8 cellular contexts compared by ENCODE assay signal in the genomic region with DNA sequence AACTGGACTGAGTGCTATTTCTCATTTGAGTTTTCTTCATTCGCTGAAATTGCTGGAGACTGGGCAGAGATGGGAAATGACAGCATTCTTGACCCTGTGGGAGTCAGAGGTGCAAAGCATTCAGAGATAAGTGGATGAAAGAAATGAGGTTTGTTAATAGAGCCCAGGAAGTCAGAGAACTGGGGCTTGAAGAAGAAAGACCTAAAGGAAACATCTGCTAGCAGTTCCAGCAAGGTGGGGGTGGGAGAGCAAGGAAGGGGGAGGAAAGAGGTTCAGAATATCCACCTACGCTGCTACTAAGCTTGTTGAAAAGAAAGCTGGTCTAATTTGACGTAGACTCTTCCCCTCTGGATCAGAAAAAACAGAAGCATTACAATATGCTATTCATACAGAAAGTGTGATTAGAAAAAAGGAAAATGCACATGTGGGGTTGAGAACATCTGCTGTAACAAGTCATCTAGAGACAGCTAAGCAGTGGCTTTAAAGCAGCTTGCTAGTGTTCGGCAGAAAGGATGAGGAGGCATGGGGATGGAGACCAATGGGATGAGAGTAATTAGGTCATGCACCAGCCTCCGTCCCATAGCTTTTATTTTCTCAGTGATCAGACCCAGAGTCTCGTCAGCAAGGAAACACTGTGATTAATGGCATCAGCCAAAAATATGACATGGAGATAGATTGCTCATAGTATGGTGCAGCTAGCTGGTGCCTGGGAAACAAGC. TPM values are rescaled to one million over a fixed set of nuclear protein-coding genes. Genes with fewer than 3 reads are reported as not detected.
DNase-seq lines count a peak whose midpoint lies in the region; ATAC-seq and TF ChIP-seq lines count a peak whose summit lies in the region.

No MANE protein-coding gene starts in this region.

- no peaks in the 10 kb centered on the region for H4K20me1 ChIP-seq in DND-41 (ENCODE audit: insufficient read depth, low read length)
- no peaks in the 10 kb centered on the region for H4K20me1 ChIP-seq in mammary epithelial cell (ENCODE audit: insufficient read depth, low read length)

- TF ChIP-seq CTCF in DND-41 (IDR thresholded peaks at IDR 0.05; ENCODE audit: borderline replicate concordance, extremely low read depth, low read length, poor library complexity, severe bottlenecking) (no peak), spleen (IDR thresholded peaks at IDR 0.05 in 8 of 11, conservative IDR thresholded peaks at IDR 0.05 in 3 of 11) (no peak), mammary epithelial cell (conservative IDR thresholded peaks at IDR 0.05 in 1 of 2, IDR thresholded peaks at IDR 0.05 in 1 of 2; ENCODE audit: extremely low read depth in 1 of 2, insufficient read depth in 1 of 2, low read depth in 1 of 2, low read length in 2 of 2) (no peak)

- H3K9ac ChIP-seq in DND-41 (ENCODE audit: low read depth, low read length) (no peak overlapping the region), mammary epithelial cell (ENCODE audit: insufficient read depth, low read length) (no peak overlapping the region)

- CTCF ChIA-PET in mammary epithelial cell (lab: Charles Lee; ENCODE audit: low non-redundant PET): no interaction called here

- H2AFZ ChIP-seq in DND-41 (ENCODE audit: low read depth, low read length): no peak overlapping the region
- no peak overlapping the region for H2AFZ ChIP-seq in mammary epithelial cell (ENCODE audit: low read depth, low read length)

- H3K27me3 ChIP-seq in DND-41 (ENCODE audit: insufficient read depth, low read length, poor library complexity): no peaks in the 10 kb centered on the region
- no peaks in the 10 kb centered on the region for H3K27me3 ChIP-seq in spleen (replicated peaks in 1 of 7)
- no peaks in the 10 kb centered on the region for H3K27me3 ChIP-seq in MG63
- no peaks in the 10 kb centered on the region for H3K27me3 ChIP-seq in mammary epithelial cell (ENCODE audit: insufficient read depth, low read length)

- in situ Hi-C loops in mammary epithelial cell (cut with MboI; ENCODE audit: low sequenced_read_pairs in 2 of 2): no loop called here

- intact Hi-C loops in spleen (cut with DNase I; ENCODE audit: low total_unique reads): no loop called here
- intact Hi-C loops in mammary epithelial cell (cut with micrococcal nuclease): no loop called here

- no peak for TF ChIP-seq POLR2A in spleen (IDR thresholded peaks at IDR 0.05)

- H3K4me3 ChIP-seq in DND-41 (ENCODE audit: low read depth in 1 of 2, low read length in 2 of 2) (no peak overlapping the region), spleen (peak overlapping the region in 1 of 8 donors; percentile 3), MG63 (no peak overlapping the region), mammary epithelial cell (replicated peaks in 1 of 3; ENCODE audit: insufficient read depth in 1 of 3, low read depth in 2 of 3, low read length in 3 of 3) (no peak overlapping the region)

- H3K9me3 ChIP-seq in DND-41 (ENCODE audit: insufficient read depth, low read length, severe bottlenecking) (no peaks in the 10 kb centered on the region), spleen (no peaks in the 10 kb centered on the region), MG63 (no peaks in the 10 kb centered on the region), mammary epithelial cell (replicated peaks; ENCODE audit: insufficient read depth, low read length) (no peaks in the 10 kb centered on the region)

- 37 to 45% (median 41%) methylated on average over 6 of the region's 6 CpGs for WGBS in spleen, 5 donors
- 60% methylated on average over 6 of the region's 6 CpGs for WGBS in mammary epithelial cell (ENCODE audit: low coverage, missing lambda C conversion rate)

- DNase-seq in DND-41 (peak; percentile 39), cerebellar cortex (ENCODE audit: low spot score) (peak; percentile 69), spleen (no peak), COR-L47 (lab: John Stamatoyannopoulos, UW) (no peak), MG63 (no peak), mammary epithelial cell (no peak)

- peaks cover 7% of the 10 kb centered on the region; the same call in 1 of the 2 replicates for H3K4me1 ChIP-seq in DND-41 (ENCODE audit: insufficient read depth, low read length)
- H3K4me1 ChIP-seq in spleen: peaks cover 0 to 67% (median 22%) of the 10 kb centered on the region in 6 donors
- H3K4me1 ChIP-seq in mammary epithelial cell (ENCODE audit: insufficient read depth, low read length): peaks cover 3% of the 10 kb centered on the region

- H3K79me2 ChIP-seq in DND-41 (ENCODE audit: insufficient read depth, low read length) (no peaks in the 10 kb centered on the region), mammary epithelial cell (ENCODE audit: insufficient read depth, low read length) (peaks cover 25% of the 10 kb centered on the region)

- no peak overlapping the region for H3K27ac ChIP-seq in DND-41 (ENCODE audit: low read length)
- peak overlapping the region in 5 of 8 donors; percentile 4 to 47 (median 13) for H3K27ac ChIP-seq in spleen
- H3K27ac ChIP-seq in mammary epithelial cell (ENCODE audit: insufficient read depth, low read depth, low read length): no peak overlapping the region

- ATAC-seq in DND-41 (ENCODE audit: insufficient read depth, low read depth): peak; percentile 76
- peak; percentile 44 for ATAC-seq in GM21367 (IDR thresholded peaks at IDR 0.05; ENCODE audit: unreplicated experiment)
- ATAC-seq in HG03521 (IDR thresholded peaks at IDR 0.05; ENCODE audit: unreplicated experiment): peak; percentile 40

- dilution Hi-C loops in mammary epithelial cell (cut with HindIII; ENCODE audit: low sequenced_read_pairs): no loop called here

- no peak overlapping the region for H3K4me2 ChIP-seq in DND-41 (ENCODE audit: insufficient read depth, low read length)
- H3K4me2 ChIP-seq in mammary epithelial cell (ENCODE audit: insufficient read depth, low read depth, low read length): no peak overlapping the region

- peaks cover 50% of the 10 kb centered on the region for H3K36me3 ChIP-seq in DND-41 (ENCODE audit: insufficient read depth, low read length)
- peaks cover 0 to 29% (median 0%) of the 10 kb centered on the region in 6 donors for H3K36me3 ChIP-seq in spleen
- peaks cover 1% of the 10 kb centered on the region for H3K36me3 ChIP-seq in MG63
- H3K36me3 ChIP-seq in mammary epithelial cell (ENCODE audit: insufficient read depth, low read length): peaks cover 12% of the 10 kb centered on the region

- no TSS peak for BruUV-seq in mammary epithelial cell (replicated peaks; lab: Mats Ljungman, UMichigan)

RNA-seq across cellular contexts. Expression of a gene that starts 29.7 kb away (rescaled TPM):
- 10 to 100 TPM; 26.1 to 44.7 (median 31.2) TPM for total RNA-seq in spleen
- polyA plus RNA-seq in spleen: 10 to 100 TPM in 1 of 3 donors, 1 to 10 TPM in 2; 8.8 to 14.6 (median 9.2) TPM
- 18.5 and 93.0 TPM in 2 replicates for total RNA-seq in MG63 (2014; rRNA removed; shearing (Covaris generic); ENCODE audit: low replicate concordance)
- 10 to 100 TPM; 41.6 to 43.2 TPM for total RNA-seq in mammary epithelial cell
- 16.0 TPM for polyA plus RNA-seq in mammary epithelial cell
- 87.3 TPM for polyA minus RNA-seq in mammary epithelial cell

Comparison
In these comparisons a context has a peak if more than half of its experiments do, and no peak if none do; other contexts are left out.
1. DNase-seq: peak in DND-41 (single experiment) and cerebellar cortex (single experiment); none in spleen (single experiment), COR-L47 (single experiment), MG63 (single experiment) and mammary epithelial cell (single experiment).
2. H3K27ac ChIP-seq: peak in spleen (5 of 8); none in DND-41 (single experiment) and mammary epithelial cell (single experiment).
3. Peak in every context shown above with its lines, with median percentiles within 50 percentile points of each other: ATAC-seq.